9 cellular contexts compared by ENCODE assay signal in genomic region chr5:956941-957729, GRCh38. TPM values are rescaled to one million over a fixed set of nuclear protein-coding genes. Genes with fewer than 3 reads are reported as not detected.
DNase-seq lines count a peak whose midpoint lies in the region; ATAC-seq lines count a peak whose summit lies in the region.
"Had no signal": no experiment of that assay in that cellular context is flagged by ENCODE, and none has a peak within 500 bp of the region (broad histone marks: within the 10 kb centered on the region; RNA-seq: fewer than 3 reads in every experiment).

No MANE protein-coding gene starts in this region.

- no peaks in the 10 kb centered on the region for H3K27me3 ChIP-seq in SJSA1 (replicated peaks)

- H3K36me3 ChIP-seq in SJSA1, result no peaks in the 10 kb centered on the region

- H3K4me3 ChIP-seq in SJSA1, result peak overlapping the region; percentile 5; the same call in 1 of the 2 replicates

- peak overlapping the region; percentile 92 for H3K27ac ChIP-seq in SJSA1
- H3K27ac ChIP-seq: epithelial cell of prostate had no signal

- peaks cover 39% of the 10 kb centered on the region for H3K4me1 ChIP-seq in SJSA1 (replicated peaks)

- peak; percentile 81 for DNase-seq in activated CD8-positive, alpha-beta memory T cell treated with anti-CD3 and anti-CD28 coated beads for 24 hours
- DNase-seq in activated CD8-positive, alpha-beta memory T cell treated with anti-CD3 and anti-CD28 coated beads, Interleukin-2, amount 50 U/mL, for 4 hours, result no peak
- peak; percentile 97 to 99 for DNase-seq in SJSA1 (ENCODE audit: low read depth in 1 of 2, low spot score in 2 of 2)
- DNase-seq in dedifferentiated amniotic fluid mesenchymal stem cell (ENCODE audit: extremely low spot score), result peak; percentile 89
- DNase-seq in myocyte (ENCODE audit: low read depth), result peak; percentile 99
- no peak for DNase-seq in NCI-H748 (lab: John Stamatoyannopoulos, UW; ENCODE audit: unreplicated experiment)
- no peak for DNase-seq in SHP77 (lab: John Stamatoyannopoulos, UW)

- H3K9me3 ChIP-seq in SJSA1 (replicated peaks), result no peaks in the 10 kb centered on the region; the same call in 1 of the 2 replicates

- peak; percentile 49 for ATAC-seq in HG02763 (IDR thresholded peaks at IDR 0.05; ENCODE audit: unreplicated experiment)

RNA-seq across cellular contexts. Expression of gene NKD2, which starts 51.5 kb away (rescaled TPM):
- total RNA-seq in SJSA1 (2014; rRNA removed; shearing (Covaris generic)), result 0.37 TPM in 1 of 2 replicates, not detected in the other
- total RNA-seq in myocyte, result not detected in 2 replicates
- 0.10 TPM for polyA plus RNA-seq in myocyte (2012)

Comparison
In these comparisons a context has a peak if more than half of its experiments do, and no peak if none do; other contexts are left out.
1. DNase-seq: peak in activated CD8-positive, alpha-beta memory T cell treated with anti-CD3 and anti-CD28 coated beads for 24 hours (single experiment), SJSA1 (2 of 2), dedifferentiated amniotic fluid mesenchymal stem cell (single experiment) and myocyte (single experiment); none in activated CD8-positive, alpha-beta memory T cell treated with anti-CD3 and anti-CD28 coated beads, Interleukin-2, amount 50 U/mL, for 4 hours (single experiment), NCI-H748 (single experiment) and SHP77 (0 of 2).